Comparison of ENCODE assay signal across 1 cellular context in genomic region chr16:2432801-2433505, GRCh38.
TF ChIP-seq lines count a peak whose summit lies in the region.

No MANE protein-coding gene starts in this region.

TF ChIP-seq in IMR-90, 13 proteins besides CTCF, POLR2A, EP300 and RAD21 (continued from another document):
- TF ChIP-seq SMC3 (IDR thresholded peaks at IDR 0.05; ENCODE audit: low read depth, low read length) (no peak), RFX5 (IDR thresholded peaks at IDR 0.05; ENCODE audit: low read depth, low read length) (no peak), RCOR1 (IDR thresholded peaks at IDR 0.05; ENCODE audit: insufficient replicate concordance, low read length) (no peak)
